27 cellular contexts compared by ENCODE assay signal in the genomic region with DNA sequence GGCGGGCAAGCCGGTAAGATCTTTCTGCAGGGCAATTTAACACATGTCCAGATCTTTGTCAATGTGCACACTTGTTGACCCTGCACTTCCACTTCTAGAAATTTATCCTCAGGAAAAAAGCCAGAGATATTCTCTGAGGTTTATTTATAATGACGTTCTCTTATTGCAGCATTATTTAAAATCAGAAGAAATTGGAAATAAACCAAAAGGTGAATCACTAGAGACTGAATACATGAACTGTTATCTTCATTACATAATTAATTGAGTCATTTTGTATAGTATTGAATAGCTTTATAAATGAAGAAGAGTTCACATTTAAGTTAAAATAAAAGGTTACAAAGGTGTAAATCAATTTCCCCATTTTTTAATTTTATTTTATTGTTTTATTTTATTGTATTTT.
"Had no signal": no experiment of that assay in that cellular context is flagged by ENCODE, and none has a peak within 500 bp of the region (broad histone marks: within the 10 kb centered on the region; RNA-seq: fewer than 3 reads in every experiment).

No MANE protein-coding gene starts in this region.

- H3K27me3 ChIP-seq: body of pancreas, gastroesophageal sphincter, suprapubic skin, tibial nerve had no signal

- H3K36me3 ChIP-seq: gastroesophageal sphincter, suprapubic skin, tibial nerve, WERI-Rb-1 had no signal

- H3K9me3 ChIP-seq: body of pancreas, gastroesophageal sphincter, suprapubic skin, tibial nerve had no signal

- ATAC-seq: activated CD8-positive, alpha-beta memory T cell treated with anti-CD3 and anti-CD28 coated beads, Interleukin-2, amount 10 ng/mL, durations not matched to agents 7 days and 5 days; activated CD8-positive, alpha-beta T cell treated with anti-CD3 and anti-CD28 coated beads for 36 hours; body of pancreas; gastroesophageal sphincter; naive thymus-derived CD4-positive, alpha-beta T cell; sciatic nerve; stimulated activated effector memory CD8-positive, alpha-beta T cell treated with anti-CD3 and anti-CD28 coated beads, Interleukin-12 subunit alpha, Interleukin-12 subunit beta, amount 100 ng/mL, for 72 hours; stimulated activated naive CD8-positive, alpha-beta T cell treated with anti-CD3 and anti-CD28 coated beads, Interleukin-15, amount 100 ng/mL, for 72 hours had no signal

- H3K27ac ChIP-seq: body of pancreas, gastroesophageal sphincter, suprapubic skin, tibial nerve, WERI-Rb-1 had no signal

- H3K4me3 ChIP-seq: body of pancreas, gastroesophageal sphincter, suprapubic skin, tibial nerve had no signal

- H3K4me1 ChIP-seq: gastroesophageal sphincter had no signal

- DNase-seq: activated CD4-positive, alpha-beta T cell treated with anti-CD3 and anti-CD28 coated beads, Interleukin-2, amount 10 ng/mL, durations not matched to agents 7 days and 5 days; activated CD4-positive, CD25-positive, alpha-beta regulatory T cell treated with anti-CD3 and anti-CD28 coated beads, Interleukin-2, amount 50 U/mL, for 72 hours; activated CD8-positive, alpha-beta memory T cell treated with anti-CD3 and anti-CD28 coated beads, Interleukin-2, amount 10 ng/mL, durations not matched to agents 7 days and 5 days; activated CD8-positive, alpha-beta T cell treated with anti-CD3 and anti-CD28 coated beads for 36 hours; activated effector memory CD4-positive, alpha-beta T cell treated with anti-CD3 and anti-CD28 coated beads, Interleukin-2, amount 50 U/mL, for 16 hours; activated naive CD4-positive, alpha-beta T cell treated with anti-CD3 and anti-CD28 coated beads, Interleukin-2, amount 10 ng/mL, durations not matched to agents 7 days and 5 days; activated T-cell treated with anti-CD3 and anti-CD28 coated beads for 4 hours; body of pancreas; caudate nucleus; effector CD4-positive, alpha-beta T cell; erythroblast; head of caudate nucleus; hypothalamus; left cardiac atrium; naive thymus-derived CD4-positive, alpha-beta T cell; occipital lobe; stimulated activated CD4-positive, alpha-beta T cell treated with anti-CD3 and anti-CD28 coated beads, Interleukin-2, amount 100 ng/mL, for 24 hours; stimulated activated naive CD8-positive, alpha-beta T cell treated with anti-CD3 and anti-CD28 coated beads, Interleukin-15, amount 100 ng/mL, for 72 hours; WERI-Rb-1 had no signal

- FAIRE-seq: endometrium, islet of Langerhans, small intestine had no signal
